ENCODE assay signal across 8 cellular contexts in genomic region chr5:135398160-135398854, GRCh38. TPM values are rescaled to one million over a fixed set of nuclear protein-coding genes. Genes with fewer than 3 reads are reported as not detected.
A peak's percentile ranks its signal among the peaks of the same experiment; 100 is the strongest.
DNase-seq lines count a peak whose midpoint lies in the region; TF ChIP-seq lines count a peak whose summit lies in the region.

No MANE protein-coding gene starts in this region.

- H3K36me3 Mint-ChIP-seq in activated CD4-positive, alpha-beta memory T cell treated with anti-CD3 and anti-CD28 coated beads for 36 hours = peaks cover 5% of the 10 kb centered on the region

- TF ChIP-seq EP300 in neural cell (conservative IDR thresholded peaks at IDR 0.05; ENCODE audit: poor library complexity, severe bottlenecking) = no peak

- DNase-seq in GM06990 (ENCODE audit: extremely low read depth, insufficient read length) = peak; percentile 61
- peak; percentile 21 for DNase-seq in HCEC 1CT
- peak; percentile 87 for DNase-seq in NCI-H146 treated with DMSO at 0.1 percent for 48 hours (lab: John Stamatoyannopoulos, UW; ENCODE audit: unreplicated experiment)
- peak; percentile 73 for DNase-seq in activated CD4-positive, alpha-beta memory T cell treated with anti-CD3 and anti-CD28 coated beads for 36 hours
- peak; percentile 77 for DNase-seq in ureter (ENCODE audit: low spot score)
- DNase-seq in medulla oblongata (ENCODE audit: extremely low spot score) = no peak

- no peaks in the 10 kb centered on the region for H4K20me1 ChIP-seq in neural cell (ENCODE audit: insufficient read depth)

- peak overlapping the region; percentile 85 for H3K4me3 ChIP-seq in GM06990 (replicated peaks; ENCODE audit: low read depth, low read length)
- H3K4me3 ChIP-seq in esophagus (ENCODE audit: low read depth in 1 of 2, low read length in 2 of 2) = peak overlapping the region; percentile 76 to 90
- H3K4me3 ChIP-seq in neural cell (ENCODE audit: low read length) = peak overlapping the region; percentile 95

- H3K79me2 ChIP-seq in neural cell (replicated peaks; ENCODE audit: insufficient read depth, low read length) = peaks cover 58% of the 10 kb centered on the region

- H3K27ac Mint-ChIP-seq in activated CD4-positive, alpha-beta memory T cell treated with anti-CD3 and anti-CD28 coated beads for 36 hours = peak overlapping the region; percentile 74

- H3K9me3 ChIP-seq in esophagus (ENCODE audit: control insufficient read depth in 2 of 2, insufficient read depth in 1 of 2, low read depth in 1 of 2, low read length in 1 of 2) (no peaks in the 10 kb centered on the region), neural cell (ENCODE audit: low read length) (no peaks in the 10 kb centered on the region)

- no peaks in the 10 kb centered on the region for H3K27me3 Mint-ChIP-seq in activated CD4-positive, alpha-beta memory T cell treated with anti-CD3 and anti-CD28 coated beads for 36 hours

- POLR2A ChIA-PET in activated CD4-positive, alpha-beta memory T cell treated with anti-CD3 and anti-CD28 coated beads for 36 hours (lab: Charles Lee) = interaction anchor here (0.6 to 1.0 kb wide), 2 partner anchors 9 to 12 kb away, joined by 3 to 4 read pairs; no protein-coding TSS in a partner anchor

- no peaks in the 10 kb centered on the region for H3K9me3 Mint-ChIP-seq in activated CD4-positive, alpha-beta memory T cell treated with anti-CD3 and anti-CD28 coated beads for 36 hours

- H3K4me1 ChIP-seq in esophagus (ENCODE audit: control insufficient read depth in 2 of 2, insufficient read depth in 2 of 2, low read length in 1 of 2) = peaks cover 5 to 13% of the 10 kb centered on the region in 2 donors

- H3K9ac ChIP-seq in neural cell (ENCODE audit: low read length) = peak overlapping the region; percentile 91

- no peaks in the 10 kb centered on the region for H3K9me2 ChIP-seq in neural cell (ENCODE audit: insufficient read depth, low read length)

- peak overlapping the region; percentile 63 for H3K4me2 ChIP-seq in neural cell (ENCODE audit: low read length)

- H3F3A ChIP-seq in neural cell (ENCODE audit: insufficient read depth, low read length, poor library complexity, severe bottlenecking) = no peaks in the 10 kb centered on the region

- H3K27me3 ChIP-seq in GM06990 (replicated peaks; ENCODE audit: control insufficient read depth, insufficient read depth, low read length) = no peaks in the 10 kb centered on the region
- no peaks in the 10 kb centered on the region for H3K27me3 ChIP-seq in esophagus (ENCODE audit: control insufficient read depth in 1 of 2, insufficient read depth in 2 of 2, low read length in 2 of 2)
- H3K27me3 ChIP-seq in neural cell (ENCODE audit: insufficient read depth, low read depth, low read length) = no peaks in the 10 kb centered on the region

- peak overlapping the region; percentile 85 for H3K4me3 Mint-ChIP-seq in activated CD4-positive, alpha-beta memory T cell treated with anti-CD3 and anti-CD28 coated beads for 36 hours

- intact Hi-C loops in activated CD4-positive, alpha-beta memory T cell treated with anti-CD3 and anti-CD28 coated beads for 36 hours (cut with micrococcal nuclease) = no loop called here

- WGBS in esophagus, 2 donors = 1% methylated on average over 39 to 43 of the region's 43 CpGs

- H3K27ac ChIP-seq in esophagus (ENCODE audit: low read depth in 2 of 2, low read length in 1 of 2) (peak overlapping the region; percentile 85 to 90), neural cell (ENCODE audit: low read length) (peak overlapping the region; percentile 55)

- H2AFZ ChIP-seq in neural cell (ENCODE audit: low read depth, low read length) = peak overlapping the region; percentile 42

- CTCF ChIA-PET in activated CD4-positive, alpha-beta memory T cell treated with anti-CD3 and anti-CD28 coated beads for 36 hours (lab: Charles Lee) = no interaction called here

- TF ChIP-seq CTCF in GM06990 (IDR thresholded peaks at IDR 0.05; ENCODE audit: insufficient read depth, low read length, poor library complexity, severe bottlenecking) (no peak), neural cell (IDR thresholded peaks at IDR 0.05; ENCODE audit: poor library complexity, severe bottlenecking) (no peak)

- no peaks in the 10 kb centered on the region for H3K36me3 ChIP-seq in GM06990 (ENCODE audit: control insufficient read depth, insufficient read depth, low read length)
- H3K36me3 ChIP-seq in esophagus (ENCODE audit: control insufficient read depth in 2 of 2, insufficient read depth in 2 of 2, low read length in 1 of 2) = no peaks in the 10 kb centered on the region
- H3K36me3 ChIP-seq in neural cell (ENCODE audit: insufficient read depth, low read length) = no peaks in the 10 kb centered on the region

- TF ChIP-seq RAD21 in neural cell (conservative IDR thresholded peaks at IDR 0.05) = no peak

- H3K4me1 Mint-ChIP-seq in activated CD4-positive, alpha-beta memory T cell treated with anti-CD3 and anti-CD28 coated beads for 36 hours (ENCODE audit: low read depth) = peaks cover 53% of the 10 kb centered on the region

TF ChIP-seq in neural cell, 6 proteins besides CTCF, POLR2A, EP300 and RAD21:
- no peak for TF ChIP-seq MXI1 (conservative IDR thresholded peaks at IDR 0.05; ENCODE audit: poor library complexity, severe bottlenecking)
- no peak for TF ChIP-seq EZH2 (IDR thresholded peaks at IDR 0.05; ENCODE audit: borderline replicate concordance, insufficient read depth, low read length, poor library complexity, severe bottlenecking)
- no peak for TF ChIP-seq POLR2AphosphoS5 (IDR thresholded peaks at IDR 0.05)
- TF ChIP-seq TAF1 (IDR thresholded peaks at IDR 0.05; ENCODE audit: low read depth) = no peak
- TF ChIP-seq REST (IDR thresholded peaks at IDR 0.05; ENCODE audit: borderline replicate concordance) = no peak
- TF ChIP-seq SMC3 (conservative IDR thresholded peaks at IDR 0.05; ENCODE audit: poor library complexity) = no peak

RNA-seq across cellular contexts. Expression of gene MACROH2A1, which starts 0.7 kb away (rescaled TPM):
- 100 to 1,000 TPM; 159 to 161 TPM for total RNA-seq in activated CD4-positive, alpha-beta memory T cell treated with anti-CD3 and anti-CD28 coated beads for 36 hours
- polyA plus RNA-seq in esophagus = 100 to 1,000 TPM; 210 to 233 TPM
- 351 and 364 TPM in 2 replicates for polyA plus RNA-seq in neural cell
- 268 and 287 TPM in 2 replicates for polyA minus RNA-seq in neural cell
- total RNA-seq in ureter = 248 TPM

RNA-seq across cellular contexts. Expression of gene DCANP1, which starts 48.8 kb away (rescaled TPM):
- not detected for total RNA-seq in activated CD4-positive, alpha-beta memory T cell treated with anti-CD3 and anti-CD28 coated beads for 36 hours
- polyA plus RNA-seq in esophagus (under 1 TPM; 0.04 to 0.20 TPM), neural cell (not detected in 2 replicates)
- polyA minus RNA-seq in neural cell = not detected in 2 replicates
- not detected for total RNA-seq in ureter

RNA-seq across cellular contexts. Expression of gene TIFAB, which starts 53.8 kb away (rescaled TPM):
- not detected for total RNA-seq in activated CD4-positive, alpha-beta memory T cell treated with anti-CD3 and anti-CD28 coated beads for 36 hours
- polyA plus RNA-seq in esophagus (under 1 TPM; 0.02 to 0.18 TPM), neural cell (0.10 TPM in 1 of 2 replicates, not detected in the other)
- not detected in 2 replicates for polyA minus RNA-seq in neural cell
- not detected for total RNA-seq in ureter
